In the genomic region with DNA sequence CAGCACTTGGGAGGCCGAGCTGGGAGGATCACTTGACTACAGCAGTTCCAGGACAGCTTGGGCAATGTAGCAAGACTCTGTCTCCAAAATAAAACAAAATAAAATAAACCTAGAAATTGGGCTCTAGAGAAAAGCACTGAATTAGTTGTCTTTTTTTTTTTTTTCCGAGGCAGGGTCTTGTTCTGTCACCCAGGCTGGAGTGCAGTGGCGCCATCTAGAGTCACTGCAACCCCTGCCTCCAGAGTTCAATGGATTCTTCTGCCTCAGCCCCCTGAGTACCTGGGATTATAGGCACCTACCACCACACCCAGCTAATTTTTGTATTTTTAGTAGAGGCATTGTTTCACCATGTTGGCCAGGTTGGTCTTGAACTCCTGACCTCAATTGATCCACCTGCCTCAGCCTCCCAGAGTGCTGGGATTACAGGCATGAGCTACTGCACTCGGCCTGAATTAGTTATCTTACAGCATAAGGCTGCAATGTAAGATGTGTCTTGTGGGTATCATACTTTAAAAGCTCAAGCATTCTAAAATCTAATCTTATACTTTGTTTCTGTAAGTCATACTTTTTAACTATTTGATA, we compare ENCODE assay signal across 8 cellular contexts.
DNase-seq lines count a peak whose midpoint lies in the region; ATAC-seq and TF ChIP-seq lines count a peak whose summit lies in the region.

No MANE protein-coding gene starts in this region.

- in situ Hi-C loops in KBM-7 (cut with MboI; ENCODE audit: low pct_unique_long_range_greater_than_20kb, low sequenced_read_pairs) = no loop called here

- TF ChIP-seq CTCF in foreskin fibroblast (IDR thresholded peaks at IDR 0.05; ENCODE audit: low read depth, low read length) = peak; percentile 42

- DNase-seq in COLO668 (lab: John Stamatoyannopoulos, UW; ENCODE audit: unreplicated experiment) = peak; percentile 3
- peak; percentile 61 for DNase-seq in KBM-7
- peak; percentile 51 for DNase-seq in activated CD8-positive, alpha-beta memory T cell treated with anti-CD3 and anti-CD28 coated beads, Interleukin-2, amount 50 U/mL, for 4 hours
- DNase-seq in foreskin fibroblast = no peak
- peak; percentile 58 for DNase-seq in stimulated activated CD4-positive, alpha-beta T cell treated with anti-CD3 and anti-CD28 coated beads, Interleukin-2, amount 100 ng/mL, for 24 hours
- DNase-seq in GM19240 (ENCODE audit: insufficient read length, low spot score) = no peak

- no peak overlapping the region for H3K4me3 ChIP-seq in foreskin fibroblast (ENCODE audit: low read depth in 1 of 2, low read length in 2 of 2)

- ATAC-seq in GM21447 (IDR thresholded peaks at IDR 0.05; ENCODE audit: unreplicated experiment) = no peak
- no peak for ATAC-seq in HG02852 (IDR thresholded peaks at IDR 0.05; ENCODE audit: unreplicated experiment)

Comparison
In these comparisons a context has a peak if more than half of its experiments do, and no peak if none do; other contexts are left out.
1. DNase-seq: peak in COLO668 (single experiment), KBM-7 (single experiment), activated CD8-positive, alpha-beta memory T cell treated with anti-CD3 and anti-CD28 coated beads, Interleukin-2, amount 50 U/mL, for 4 hours (single experiment) and stimulated activated CD4-positive, alpha-beta T cell treated with anti-CD3 and anti-CD28 coated beads, Interleukin-2, amount 100 ng/mL, for 24 hours (2 of 2); none in foreskin fibroblast (0 of 2) and GM19240 (single experiment).